In the genomic region with DNA sequence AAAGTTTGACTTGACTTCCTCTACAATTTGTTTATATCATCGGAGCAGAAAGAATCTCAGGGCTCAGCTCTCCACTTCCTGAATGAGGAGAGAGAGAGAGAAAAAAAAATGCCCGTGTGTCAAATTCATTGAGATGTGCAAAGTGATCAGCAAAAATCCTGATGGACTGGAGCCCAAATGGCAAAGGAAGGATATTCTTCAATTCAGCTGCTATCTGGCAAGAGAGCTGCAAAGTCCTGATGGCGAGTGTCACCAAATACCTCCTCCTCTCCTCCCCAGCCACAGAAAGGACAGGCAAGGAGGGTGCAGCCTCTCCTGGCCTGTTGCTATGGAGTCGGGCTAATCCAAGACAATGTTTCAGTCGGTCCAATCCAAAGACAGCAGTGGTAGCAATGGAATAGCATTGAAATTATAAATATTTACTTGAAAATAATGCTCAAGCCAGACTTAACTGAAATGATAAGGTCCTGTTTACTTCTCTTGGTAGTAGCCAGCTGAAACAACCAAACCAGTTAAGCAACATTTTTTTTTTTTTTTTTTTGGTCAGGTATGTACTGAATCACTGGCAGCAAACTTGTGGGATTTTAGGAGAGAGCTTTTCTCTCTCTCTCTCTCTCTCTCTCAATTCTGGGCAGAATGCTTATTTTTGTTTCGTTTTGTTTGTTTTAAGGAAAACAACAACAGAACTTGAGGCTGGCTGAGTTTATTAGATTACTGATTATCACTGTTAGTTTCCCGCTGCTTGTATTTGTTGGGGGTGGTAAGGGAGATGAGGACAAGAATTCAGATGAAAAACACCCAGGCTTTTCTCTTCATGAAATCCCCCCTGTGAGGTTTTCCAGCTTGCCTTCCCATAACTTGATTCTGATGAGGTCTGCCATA, we compare ENCODE assay signal across 8 cellular contexts.
A peak's percentile ranks its signal among the peaks of the same experiment; 100 is the strongest.
DNase-seq lines count a peak whose midpoint lies in the region; ATAC-seq, FAIRE-seq and TF ChIP-seq lines count a peak whose summit lies in the region.

No MANE protein-coding gene starts in this region.

- FAIRE-seq in frontal cortex (lab: Jason Lieb, UNC) = no peak

- POLR2A ChIA-PET in activated B cell treated with CpG ODN at 0.5 μM for 24 hours (lab: Charles Lee) = interaction anchor here (0.6 to 2.3 kb wide), 21 partner anchors 12 to 286 kb away, joined by 3 to 11 read pairs (median 5); a partner anchor contains a TSS

- CTCF ChIA-PET in activated B cell treated with CpG ODN at 0.5 μM for 24 hours (lab: Charles Lee) = interaction anchor here (0.6 to 3.4 kb wide), 10 partner anchors 26 to 288 kb away, joined by 3 to 21 read pairs (median 4); no protein-coding TSS in a partner anchor

- H3K4me1 Mint-ChIP-seq in activated B cell treated with CpG ODN at 0.5 μM for 24 hours = peaks cover 52% of the 10 kb centered on the region
- H3K4me1 Mint-ChIP-seq in progenitor cell of endocrine pancreas (ENCODE audit: low read depth) = peaks cover 69% of the 10 kb centered on the region

- intact Hi-C loops in activated B cell treated with CpG ODN at 0.5 μM for 24 hours (cut with micrococcal nuclease) = loop anchor here (2.0 to 5.0 kb wide), 4 partner anchors 19 to 224 kb away; no protein-coding TSS in a partner anchor

- peak overlapping the region; percentile 95 for H3K27ac Mint-ChIP-seq in activated B cell treated with CpG ODN at 0.5 μM for 24 hours
- peak overlapping the region; percentile 99 for H3K27ac Mint-ChIP-seq in progenitor cell of endocrine pancreas

- H3K4me3 Mint-ChIP-seq in activated B cell treated with CpG ODN at 0.5 μM for 24 hours = peak overlapping the region; percentile 60
- peak overlapping the region; percentile 60 for H3K4me3 Mint-ChIP-seq in progenitor cell of endocrine pancreas (ENCODE audit: low read depth)

- no peaks in the 10 kb centered on the region for H3K36me3 Mint-ChIP-seq in activated B cell treated with CpG ODN at 0.5 μM for 24 hours (ENCODE audit: low read depth)
- H3K36me3 Mint-ChIP-seq in progenitor cell of endocrine pancreas (ENCODE audit: insufficient read depth) = no peaks in the 10 kb centered on the region

- H3K27me3 Mint-ChIP-seq in activated B cell treated with CpG ODN at 0.5 μM for 24 hours = no peaks in the 10 kb centered on the region
- H3K27me3 Mint-ChIP-seq in progenitor cell of endocrine pancreas = no peaks in the 10 kb centered on the region

- no peaks in the 10 kb centered on the region for H3K9me3 Mint-ChIP-seq in activated B cell treated with CpG ODN at 0.5 μM for 24 hours
- H3K9me3 Mint-ChIP-seq in progenitor cell of endocrine pancreas (ENCODE audit: low read depth) = no peaks in the 10 kb centered on the region

- DNase-seq in DMS153 (lab: John Stamatoyannopoulos, UW) = peak; percentile 63
- peak; percentile 83 for DNase-seq in LHCN-M2 (ENCODE audit: low read depth)
- no peak for DNase-seq in activated B cell treated with CpG ODN at 0.5 μM for 24 hours
- DNase-seq in glomerular visceral epithelial cell (ENCODE audit: extremely low spot score) = peak; percentile 62
- DNase-seq in progenitor cell of endocrine pancreas (ENCODE audit: low spot score, unreplicated experiment) = peak; percentile 14
- DNase-seq in frontal cortex (ENCODE audit: low spot score in 2 of 2) = no peak
- no peak for DNase-seq in UCSD-AML1 (lab: John Stamatoyannopoulos, UW; ENCODE audit: unreplicated experiment)
- no peak for DNase-seq in superior temporal gyrus (ENCODE audit: extremely low spot score)

- peak; percentile 21 for ATAC-seq in activated B cell treated with CpG ODN at 0.5 μM for 24 hours (ENCODE audit: low read depth)

- TF ChIP-seq CTCF in activated B cell treated with CpG ODN at 0.5 μM for 24 hours (IDR thresholded peaks at IDR 0.05) (no peak), progenitor cell of endocrine pancreas (IDR thresholded peaks at IDR 0.05; ENCODE audit: unreplicated experiment) (no peak)

Comparison
In these comparisons a context has a peak if more than half of its experiments do, and no peak if none do; other contexts are left out.
1. DNase-seq: peak in DMS153 (single experiment), LHCN-M2 (single experiment), glomerular visceral epithelial cell (single experiment) and progenitor cell of endocrine pancreas (single experiment); none in activated B cell treated with CpG ODN at 0.5 μM for 24 hours (single experiment), frontal cortex (0 of 2), UCSD-AML1 (single experiment) and superior temporal gyrus (single experiment).